In the genomic region with DNA sequence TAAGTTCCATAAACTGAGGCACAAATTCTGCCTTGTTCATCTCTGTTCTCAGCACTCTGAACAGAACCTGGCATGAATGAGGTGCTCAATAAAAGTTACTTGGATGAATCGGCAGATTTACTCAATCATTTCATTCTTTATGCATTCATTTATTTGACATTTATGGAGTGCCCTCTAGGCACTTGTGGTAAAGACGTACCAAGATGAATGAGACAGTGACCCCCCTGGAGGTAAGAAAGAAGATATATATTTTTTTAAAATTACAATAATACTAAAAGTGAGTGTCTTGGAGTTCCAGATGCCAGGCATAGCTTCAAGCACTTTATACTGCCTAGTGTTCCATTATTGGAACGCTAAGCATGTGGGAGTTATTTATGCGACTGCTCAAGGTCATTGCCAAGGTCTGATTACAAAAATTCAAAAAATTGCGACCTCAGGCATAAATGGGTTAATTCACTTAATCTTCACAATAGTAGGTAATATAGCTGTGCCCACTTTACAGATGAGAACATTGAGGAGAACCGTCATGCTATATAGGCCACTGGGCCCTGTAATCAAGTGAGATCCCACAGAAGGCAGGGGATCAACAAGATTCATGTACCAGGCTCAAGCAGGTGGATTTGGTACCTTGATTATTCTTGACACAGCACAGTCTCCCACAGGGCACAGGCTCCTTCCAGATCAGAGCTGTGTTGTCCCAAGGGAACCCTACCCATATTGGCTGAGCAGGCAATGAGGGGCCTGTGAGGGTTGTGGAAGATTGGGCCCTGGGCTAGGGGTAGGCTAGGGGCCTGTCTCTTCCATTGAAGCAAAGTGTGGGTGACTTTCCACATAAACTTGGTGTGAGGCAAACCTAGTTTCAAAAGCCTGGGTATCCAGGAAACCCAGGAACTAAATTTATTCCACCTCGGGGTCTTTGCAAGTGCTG, we compare ENCODE assay signal across 8 cellular contexts. TPM values are rescaled to one million over a fixed set of nuclear protein-coding genes. Genes with fewer than 3 reads are reported as not detected.
DNase-seq lines count a peak whose midpoint lies in the region; ATAC-seq and TF ChIP-seq lines count a peak whose summit lies in the region.

No MANE protein-coding gene starts in this region.

- TF ChIP-seq CTCF in heart left ventricle (IDR thresholded peaks at IDR 0.05) = no peak
- no peak for TF ChIP-seq CTCF in uterus (IDR thresholded peaks at IDR 0.05)

- H3K23ac ChIP-seq in mesenchymal stem cell (ENCODE audit: low read length in 2 of 2) = no peak overlapping the region

- H3K36me3 ChIP-seq in heart left ventricle (peaks cover 0 to 33% (median 4%) of the 10 kb centered on the region in 9 donors), mesenchymal stem cell (ENCODE audit: control insufficient read depth in 1 of 2, insufficient read depth in 2 of 2, low read depth in 1 of 2, low read length in 2 of 2) (no peaks in the 10 kb centered on the region), uterus (no peaks in the 10 kb centered on the region)

- H3K27ac ChIP-seq in heart left ventricle = peak overlapping the region; percentile 43 to 99 (median 94)
- peak overlapping the region; percentile 29 for H3K27ac ChIP-seq in angular gyrus (ENCODE audit: low read depth, low read length)
- H3K27ac ChIP-seq in mesenchymal stem cell (ENCODE audit: low read length, poor library complexity, severe bottlenecking) = no peak overlapping the region
- peak overlapping the region; percentile 77 to 84 for H3K27ac ChIP-seq in uterus

- H3K27me3 ChIP-seq in heart left ventricle = no peaks in the 10 kb centered on the region
- no peaks in the 10 kb centered on the region for H3K27me3 ChIP-seq in mesenchymal stem cell (ENCODE audit: control insufficient read depth in 1 of 2, insufficient read depth in 1 of 2, low read length in 2 of 2)
- no peaks in the 10 kb centered on the region for H3K27me3 ChIP-seq in uterus

- no peak overlapping the region for H2BK120ac ChIP-seq in mesenchymal stem cell (ENCODE audit: low read depth, low read length)

- H3K9ac ChIP-seq in mesenchymal stem cell (ENCODE audit: low read length) = peak overlapping the region; percentile 40

- TF ChIP-seq POLR2A in heart left ventricle (IDR thresholded peaks at IDR 0.05) (no peak), uterus (IDR thresholded peaks at IDR 0.05) (no peak)

- H3K9me3 ChIP-seq in heart left ventricle = no peaks in the 10 kb centered on the region
- no peaks in the 10 kb centered on the region for H3K9me3 ChIP-seq in mesenchymal stem cell (ENCODE audit: control insufficient read depth, low read length)
- H3K9me3 ChIP-seq in uterus = no peaks in the 10 kb centered on the region

- ATAC-seq in heart left ventricle (no peak), left ventricle myocardium superior (no peak)

- no peak overlapping the region for H3K14ac ChIP-seq in mesenchymal stem cell (ENCODE audit: low read length in 2 of 2)

- H3K4ac ChIP-seq in mesenchymal stem cell (ENCODE audit: low read depth in 1 of 2, low read length in 2 of 2) = no peak overlapping the region

- no peak overlapping the region for H4K91ac ChIP-seq in mesenchymal stem cell (ENCODE audit: low read length)

- no peak overlapping the region for H3K4me2 ChIP-seq in mesenchymal stem cell (ENCODE audit: low read length, poor library complexity, severe bottlenecking)

- H2BK12ac ChIP-seq in mesenchymal stem cell (ENCODE audit: low read length in 2 of 2) = no peak overlapping the region

- H2BK15ac ChIP-seq in mesenchymal stem cell (ENCODE audit: low read depth, poor library complexity, severe bottlenecking) = no peak overlapping the region

- no peak overlapping the region for H4K8ac ChIP-seq in mesenchymal stem cell (ENCODE audit: low read length)

- H2AFZ ChIP-seq in mesenchymal stem cell (ENCODE audit: low read depth, low read length) = no peak overlapping the region

- DNase-seq in heart left ventricle = no peak
- DNase-seq in left ventricle myocardium superior = no peak
- no peak for DNase-seq in mesenchymal stem cell
- no peak for DNase-seq in uterus
- DNase-seq in cortex of kidney (lab: John Stamatoyannopoulos, UW) = no peak
- no peak for DNase-seq in NCI-H2196 treated with DMSO at 0.1 percent for 48 hours (lab: John Stamatoyannopoulos, UW; ENCODE audit: unreplicated experiment)
- DNase-seq in NCI-H524 treated with DMSO at 0.1 percent for 48 hours (lab: John Stamatoyannopoulos, UW) = no peak

- H3K4me3 ChIP-seq in heart left ventricle (peak overlapping the region in 8 of 12 donors; percentile 30 to 52 (median 48)), mesenchymal stem cell (ENCODE audit: insufficient read depth in 1 of 2, low read depth in 1 of 2, low read length in 2 of 2) (no peak overlapping the region), uterus (no peak overlapping the region)

- H2BK5ac ChIP-seq in mesenchymal stem cell (ENCODE audit: low read depth, low read length, poor library complexity, severe bottlenecking) = no peak overlapping the region

- peaks cover 3 to 91% (median 52%) of the 10 kb centered on the region in 12 donors for H3K4me1 ChIP-seq in heart left ventricle
- H3K4me1 ChIP-seq in mesenchymal stem cell (ENCODE audit: control insufficient read depth, insufficient read depth, low read depth, low read length) = peaks cover 14% of the 10 kb centered on the region
- peaks cover 0 to 6% of the 10 kb centered on the region in 2 donors for H3K4me1 ChIP-seq in uterus

- no peak overlapping the region for H3K18ac ChIP-seq in mesenchymal stem cell (ENCODE audit: low read depth in 1 of 2, low read length in 2 of 2)

- WGBS in heart left ventricle, 4 donors = 72 to 80% (median 76%) methylated on average over 7 of the region's 7 CpGs
- 89% methylated on average over 5 of the region's 7 CpGs for WGBS in mesenchymal stem cell

- H3K79me1 ChIP-seq in mesenchymal stem cell (replicated peaks; ENCODE audit: low read length, poor library complexity, severe bottlenecking) = no peaks in the 10 kb centered on the region

- H2AK5ac ChIP-seq in mesenchymal stem cell (ENCODE audit: low read length, severe bottlenecking) = no peak overlapping the region

- intact Hi-C loops in heart left ventricle (cut with DNase I) = loop anchor here in 7 of 10 donors (2.0 to 10.0 kb wide), 6 partner anchors 39 to 203 kb away; a partner anchor contains a TSS
- intact Hi-C loops in left ventricle myocardium superior (cut with micrococcal nuclease) = no loop called here
- intact Hi-C loops in uterus (cut with DNase I; ENCODE audit: low total_unique reads) = no loop called here

RNA-seq across cellular contexts. Expression of a gene that starts 10.7 kb away (rescaled TPM):
- total RNA-seq in heart left ventricle (1,000 to 10,000 TPM in 1 of 9 donors, 100 to 1,000 TPM in 8; 293 to 1,122 (median 530) TPM), left ventricle myocardium superior (263 TPM), uterus (under 1 TPM in 2 of 4 donors, not detected in 2; 0.06 to 0.07 TPM)
- 100 to 1,000 TPM; 496 to 675 TPM for polyA plus RNA-seq in heart left ventricle
- 0.08 TPM for polyA plus RNA-seq in mesenchymal stem cell (2013, experiment 1 of 2)
- polyA plus RNA-seq in mesenchymal stem cell (2013, experiment 2 of 2) = 0.03 TPM

RNA-seq across cellular contexts. Expression of a gene that starts 28.3 kb away (rescaled TPM):
- total RNA-seq in heart left ventricle (10 to 100 TPM in 7 of 9 donors, 1 to 10 TPM in 2; 5.3 to 27.3 (median 17.2) TPM), left ventricle myocardium superior (11.2 TPM), uterus (10 to 100 TPM; 23.6 to 79.7 (median 55.0) TPM)
- 10 to 100 TPM in 1 of 2 donors, 1 to 10 TPM in 1; 9.3 to 40.3 TPM for polyA plus RNA-seq in heart left ventricle
- 16.6 TPM for polyA plus RNA-seq in mesenchymal stem cell (2013, experiment 1 of 2)
- 15.6 TPM for polyA plus RNA-seq in mesenchymal stem cell (2013, experiment 2 of 2)

Comparison
In these comparisons a context has a peak if more than half of its experiments do, and no peak if none do; other contexts are left out.
1. intact Hi-C loops: an anchor here in heart left ventricle (2.0 to 10.0 kb wide); none called in left ventricle myocardium superior and uterus.
2. H3K4me3 ChIP-seq: peak in heart left ventricle (8 of 12); none in mesenchymal stem cell (0 of 2) and uterus (0 of 2).
3. RNA of a gene that starts 10.7 kb away (total RNA-seq): 293 to 1,122 TPM in heart left ventricle and 263 TPM in left ventricle myocardium superior (single experiment); 0.06 to 0.07 TPM in uterus; every median in the first group is over 100 times any median in the second.